ENCODE assay signal across 24 cellular contexts in genomic region chr11:14634813-14635212, GRCh38. TPM values are rescaled to one million over a fixed set of nuclear protein-coding genes. Genes with fewer than 3 reads are reported as not detected.
DNase-seq lines count a peak whose midpoint lies in the region; ATAC-seq, FAIRE-seq and TF ChIP-seq lines count a peak whose summit lies in the region.
"Had no signal": no experiment of that assay in that cellular context is flagged by ENCODE, and none has a peak within 500 bp of the region (broad histone marks: within the 10 kb centered on the region; RNA-seq: fewer than 3 reads in every experiment).

No MANE protein-coding gene starts in this region.

- H3K4me1 ChIP-seq in DND-41 (ENCODE audit: insufficient read depth, low read length) (peaks cover 60% of the 10 kb centered on the region), rectal smooth muscle tissue (ENCODE audit: control insufficient read depth, insufficient read depth, low read length) (peaks cover 11% of the 10 kb centered on the region), ovary (ENCODE audit: insufficient read depth) (no peaks in the 10 kb centered on the region)
- H3K4me1 ChIP-seq: HAP-1, vagina had no signal

- no peak for ATAC-seq in DND-41 (ENCODE audit: insufficient read depth, low read depth)
- ATAC-seq in GM21390 (IDR thresholded peaks at IDR 0.05; ENCODE audit: unreplicated experiment): no peak
- ATAC-seq: left cardiac atrium, WTC11 had no signal

- WGBS in ovary, 3 donors: 12 to 35% (median 17%) methylated on average over 1 of the region's 1 CpG

- FAIRE-seq in colon (lab: Jason Lieb, UNC): peak; percentile 24
- FAIRE-seq: frontal cortex had no signal

- H3K27ac Mint-ChIP-seq in activated CD4-positive, alpha-beta T cell treated with anti-CD3 and anti-CD28 coated beads, Interleukin-2, amount 10 ng/mL, durations not matched to agents 7 days and 5 days: peak overlapping the region; percentile 37

- H3K4me3 ChIP-seq in DND-41 (ENCODE audit: low read depth in 1 of 2, low read length in 2 of 2) (no peak overlapping the region), rectal smooth muscle tissue (ENCODE audit: low read length) (no peak overlapping the region), ovary (no peak overlapping the region)
- H3K4me3 ChIP-seq: HAP-1, spleen, vagina had no signal

- H3K9ac ChIP-seq in DND-41 (ENCODE audit: low read depth, low read length) (no peak overlapping the region), rectal smooth muscle tissue (ENCODE audit: low read length) (no peak overlapping the region)

- no peaks in the 10 kb centered on the region for H3K27me3 Mint-ChIP-seq in activated CD4-positive, alpha-beta T cell treated with anti-CD3 and anti-CD28 coated beads, Interleukin-2, amount 10 ng/mL, durations not matched to agents 7 days and 5 days

- CTCF ChIA-PET in activated CD4-positive, alpha-beta T cell treated with anti-CD3 and anti-CD28 coated beads, Interleukin-2, amount 10 ng/mL, durations not matched to agents 7 days and 5 days (lab: Charles Lee): interaction anchor here (1.2 to 1.6 kb wide), 2 partner anchors 12 to 65 kb away, joined by 3 to 4 read pairs; no protein-coding TSS in a partner anchor

- TF ChIP-seq CTCF in DND-41 (IDR thresholded peaks at IDR 0.05; ENCODE audit: borderline replicate concordance, extremely low read depth, low read length, poor library complexity, severe bottlenecking) (no peak), ovary (IDR thresholded peaks at IDR 0.05) (no peak)

- H3K9me3 ChIP-seq in DND-41 (ENCODE audit: insufficient read depth, low read length, severe bottlenecking) (no peaks in the 10 kb centered on the region), ovary (no peaks in the 10 kb centered on the region)
- H3K9me3 ChIP-seq: HAP-1, spleen, vagina had no signal

- POLR2A ChIA-PET in activated CD4-positive, alpha-beta T cell treated with anti-CD3 and anti-CD28 coated beads, Interleukin-2, amount 10 ng/mL, durations not matched to agents 7 days and 5 days (lab: Charles Lee): no interaction called here

- 0 out of 2 replicates have a peak overlapping the region, but pooled peaks have one; percentile 2 for H2AFZ ChIP-seq in DND-41 (ENCODE audit: low read depth, low read length)

- H3K79me2 ChIP-seq in DND-41 (ENCODE audit: insufficient read depth, low read length): peaks cover 34% of the 10 kb centered on the region

- H3K27me3 ChIP-seq in DND-41 (ENCODE audit: insufficient read depth, low read length, poor library complexity) (no peaks in the 10 kb centered on the region), rectal smooth muscle tissue (ENCODE audit: control insufficient read depth, insufficient read depth, low read length) (no peaks in the 10 kb centered on the region), ovary (no peaks in the 10 kb centered on the region)
- H3K27me3 ChIP-seq: brain microvascular endothelial cell, spleen, vagina had no signal

- H3K36me3 Mint-ChIP-seq in activated CD4-positive, alpha-beta T cell treated with anti-CD3 and anti-CD28 coated beads, Interleukin-2, amount 10 ng/mL, durations not matched to agents 7 days and 5 days (ENCODE audit: low read depth): peaks cover 57% of the 10 kb centered on the region

- H3K27ac ChIP-seq in DND-41 (ENCODE audit: low read length) (peak overlapping the region; percentile 89), rectal smooth muscle tissue (ENCODE audit: low read depth, low read length) (peak overlapping the region; percentile 43), ovary (no peak overlapping the region)
- H3K27ac ChIP-seq: brain microvascular endothelial cell, C4-2B, vagina had no signal

- peaks cover 57% of the 10 kb centered on the region for H3K4me1 Mint-ChIP-seq in activated CD4-positive, alpha-beta T cell treated with anti-CD3 and anti-CD28 coated beads, Interleukin-2, amount 10 ng/mL, durations not matched to agents 7 days and 5 days

- TF ChIP-seq EP300 in ovary (IDR thresholded peaks at IDR 0.05): no peak

- H4K20me1 ChIP-seq in DND-41 (ENCODE audit: insufficient read depth, low read length): no peaks in the 10 kb centered on the region

- H3K36me3 ChIP-seq in DND-41 (ENCODE audit: insufficient read depth, low read length): no peaks in the 10 kb centered on the region; the same call in 1 of the 2 replicates
- no peaks in the 10 kb centered on the region for H3K36me3 ChIP-seq in rectal smooth muscle tissue (ENCODE audit: control insufficient read depth, insufficient read depth, low read length)
- no peaks in the 10 kb centered on the region for H3K36me3 ChIP-seq in ovary
- H3K36me3 ChIP-seq: brain microvascular endothelial cell, HAP-1, spleen, vagina had no signal

- H3K9me3 Mint-ChIP-seq in activated CD4-positive, alpha-beta T cell treated with anti-CD3 and anti-CD28 coated beads, Interleukin-2, amount 10 ng/mL, durations not matched to agents 7 days and 5 days: peaks cover 24% of the 10 kb centered on the region

- H3K4me3 Mint-ChIP-seq in activated CD4-positive, alpha-beta T cell treated with anti-CD3 and anti-CD28 coated beads, Interleukin-2, amount 10 ng/mL, durations not matched to agents 7 days and 5 days: no peak overlapping the region
- H3K4me3 Mint-ChIP-seq: neural crest cell had no signal

- DNase-seq in activated CD4-positive, alpha-beta T cell treated with anti-CD3 and anti-CD28 coated beads, Interleukin-2, amount 10 ng/mL, durations not matched to agents 7 days and 5 days: no peak
- DNase-seq in activated CD4-positive, alpha-beta T cell treated with anti-CD3 and anti-CD28 coated beads for 48 hours: no peak
- DNase-seq in DND-41 (no peak), ovary (no peak), activated gamma-delta T cell treated with Interleukin-2 at 50 U/mL for 16 hours (no peak)
- DNase-seq: brain microvascular endothelial cell; DMS79 treated with DMSO at 0.1 percent for 48 hours; erythroblast; Kasumi-1; left cardiac atrium; mesendoderm; NCI-H1105; NCI-H82; spleen; stimulated activated CD4-positive, alpha-beta T cell treated with anti-CD3 and anti-CD28 coated beads, Interleukin-4, amount 100 ng/mL, for 4 hours had no signal

- TF ChIP-seq POLR2A in ovary (IDR thresholded peaks at IDR 0.05): no peak

- no peak overlapping the region for H3K4me2 ChIP-seq in DND-41 (ENCODE audit: insufficient read depth, low read length)

- intact Hi-C loops in ovary (cut with DNase I): no loop called here

RNA-seq across cellular contexts. Expression of gene PDE3B, which starts 8.8 kb away (rescaled TPM):
- 100 to 1,000 TPM in 1 of 2 experiments, 10 to 100 TPM in 1; 96.6 to 101 TPM for total RNA-seq in activated CD4-positive, alpha-beta T cell treated with anti-CD3 and anti-CD28 coated beads, Interleukin-2, amount 10 ng/mL, durations not matched to agents 7 days and 5 days
- 1 to 10 TPM in 5 of 7 donors, under 1 TPM in 2; 0.51 to 5.9 (median 2.1) TPM for total RNA-seq in ovary
- under 1 TPM; 0.13 to 0.98 TPM for polyA plus RNA-seq in ovary

Comparison
In these comparisons a context has a peak if more than half of its experiments do, and no peak if none do; other contexts are left out.
1. H3K27ac ChIP-seq: peak in DND-41 (single experiment) and rectal smooth muscle tissue (single experiment); none in ovary (0 of 2).
2. RNA of gene PDE3B, which starts 8.8 kb away (total RNA-seq): 96.6 to 101 TPM in activated CD4-positive, alpha-beta T cell treated with anti-CD3 and anti-CD28 coated beads, Interleukin-2, amount 10 ng/mL, durations not matched to agents 7 days and 5 days; 0.51 to 5.9 TPM in ovary; every median in the first group is over 10 times any median in the second.